ENCODE assay signal across 8 cellular contexts in the genomic region with DNA sequence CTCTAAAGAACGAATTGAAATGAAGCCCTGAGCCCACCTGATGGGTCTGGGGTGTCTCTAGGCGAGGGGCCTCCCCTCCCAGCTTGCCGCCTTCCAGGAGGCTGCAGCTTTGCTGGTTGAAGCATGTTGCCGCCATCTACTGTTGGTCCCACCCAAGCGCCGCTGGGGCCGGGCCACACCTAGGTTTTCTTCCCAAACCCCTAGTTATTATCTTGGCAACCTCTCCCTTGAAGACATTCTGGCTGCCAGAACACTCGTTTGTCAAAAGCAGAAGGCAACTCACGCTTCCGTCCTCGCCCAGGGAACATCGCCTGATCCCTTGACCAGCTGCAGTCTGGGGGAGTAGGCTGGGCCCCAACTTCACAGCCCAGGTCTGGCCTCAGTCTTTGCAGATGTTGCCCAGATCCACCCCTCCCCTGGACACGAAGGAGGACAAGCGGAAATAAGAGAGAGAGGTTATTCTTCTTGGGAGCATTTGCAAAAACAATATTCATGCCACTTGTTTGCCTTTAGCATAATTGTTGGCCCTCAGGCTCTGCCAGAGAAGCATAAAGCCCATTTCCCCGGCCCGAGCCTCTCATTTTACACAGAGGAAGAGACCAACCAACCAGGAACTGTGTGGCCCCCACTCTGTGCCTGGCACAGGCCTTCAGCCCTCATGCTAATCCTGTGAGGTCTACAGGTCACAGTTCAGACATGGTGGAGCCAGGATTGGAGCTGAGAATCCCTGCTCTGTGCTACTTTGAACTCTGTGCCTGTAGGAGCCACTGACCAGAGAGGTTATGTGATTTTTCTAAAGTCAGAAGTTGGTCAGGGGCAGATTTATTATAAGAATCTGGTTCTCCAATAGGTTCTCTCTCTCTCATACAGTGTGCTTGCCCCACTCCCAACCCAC. TPM values are rescaled to one million over a fixed set of nuclear protein-coding genes. Genes with fewer than 3 reads are reported as not detected.
A peak's percentile ranks its signal among the peaks of the same experiment; 100 is the strongest.
DNase-seq lines count a peak whose midpoint lies in the region; ATAC-seq, FAIRE-seq and TF ChIP-seq lines count a peak whose summit lies in the region.

No MANE protein-coding gene starts in this region.

- ATAC-seq in GM18517 (IDR thresholded peaks at IDR 0.05; ENCODE audit: unreplicated experiment) = no peak
- ATAC-seq in GM19455 (IDR thresholded peaks at IDR 0.05; ENCODE audit: unreplicated experiment) = no peak

- no peaks in the 10 kb centered on the region for H4K20me1 ChIP-seq in KMS-11 (ENCODE audit: insufficient read depth)
- no peaks in the 10 kb centered on the region for H4K20me1 ChIP-seq in endothelial cell of umbilical vein (replicated peaks; ENCODE audit: control insufficient read depth, extremely low read depth, insufficient read depth, low read length)
- no peaks in the 10 kb centered on the region for H4K20me1 ChIP-seq in neural progenitor cell (ENCODE audit: low read depth)

- peak; percentile 48 for TF ChIP-seq CTCF in BJ (IDR thresholded peaks at IDR 0.05; ENCODE audit: insufficient read depth, low read depth, low read length)
- 0 out of 2 replicates have a peak, but pooled peaks have one; percentile 17 for TF ChIP-seq CTCF in KMS-11 (conservative IDR thresholded peaks at IDR 0.05; ENCODE audit: low read depth, low read length)
- peak; percentile 28 to 46 for TF ChIP-seq CTCF in endothelial cell of umbilical vein (IDR thresholded peaks at IDR 0.05; ENCODE audit: extremely low read depth in 1 of 2, insufficient read depth in 1 of 2, low read depth in 1 of 2, low read length in 2 of 2)
- TF ChIP-seq CTCF in neural progenitor cell (IDR thresholded peaks at IDR 0.05) = peak; percentile 58

- no peaks in the 10 kb centered on the region for H3F3A ChIP-seq in neural progenitor cell (ENCODE audit: low read depth)

- CTCF ChIA-PET in BJ (lab: Yijun Ruan, JAX) = interaction anchor here (0.6 to 1.2 kb wide), 3 partner anchors 9 to 107 kb away, joined by 3 to 5 read pairs (median 4); partner anchors contain the start of gene GSG1
- CTCF ChIA-PET in endothelial cell of umbilical vein (lab: Charles Lee) = interaction anchor here (0.7 to 2.0 kb wide), 8 partner anchors 8 to 287 kb away, joined by 3 to 9 read pairs (median 5); no protein-coding TSS in a partner anchor

- H3K9me3 ChIP-seq in endothelial cell of umbilical vein (replicated peaks; ENCODE audit: control insufficient read depth, insufficient read depth, low read length) = no peaks in the 10 kb centered on the region
- H3K9me3 ChIP-seq in neural progenitor cell (ENCODE audit: low read depth) = no peaks in the 10 kb centered on the region

- DNase-seq in BJ (ENCODE audit: low read depth) (no peak), endothelial cell of umbilical vein (ENCODE audit: low read depth, low spot score) (peak; percentile 46), neural progenitor cell (ENCODE audit: low spot score) (peak; percentile 70), NCI-H526 treated with DMSO at 0.1 percent for 48 hours (lab: John Stamatoyannopoulos, UW) (no peak), HuH-7 (ENCODE audit: low spot score) (no peak)

- no peaks in the 10 kb centered on the region for H3K9me3 Mint-ChIP-seq in neural progenitor cell

- peaks cover 54% of the 10 kb centered on the region for H3K4me1 Mint-ChIP-seq in neural progenitor cell

- FAIRE-seq in endothelial cell of umbilical vein (lab: Jason Lieb, UNC) = no peak

- no peaks in the 10 kb centered on the region for H3K36me3 ChIP-seq in BJ (ENCODE audit: control insufficient read depth, insufficient read depth, low read length)
- no peaks in the 10 kb centered on the region for H3K36me3 ChIP-seq in KMS-11 (ENCODE audit: insufficient read depth)
- peaks cover 5% of the 10 kb centered on the region in 2 experiments for H3K36me3 ChIP-seq in endothelial cell of umbilical vein (ENCODE audit: control insufficient read depth in 2 of 2, extremely low read depth in 1 of 2, insufficient read depth in 2 of 2, low read length in 2 of 2)
- H3K36me3 ChIP-seq in neural progenitor cell = no peaks in the 10 kb centered on the region

- intact Hi-C loops in endothelial cell of umbilical vein (cut with micrococcal nuclease) = loop anchor here (5.0 kb wide), 1 partner anchor 486 kb away; the partner anchor contains the start of gene CDKN1B

- H3K79me2 ChIP-seq in KMS-11 (ENCODE audit: insufficient read depth, low read depth) (no peaks in the 10 kb centered on the region), endothelial cell of umbilical vein (ENCODE audit: control insufficient read depth, insufficient read depth, low read length) (peaks cover 91% of the 10 kb centered on the region), neural progenitor cell (ENCODE audit: low read depth) (no peaks in the 10 kb centered on the region)

- BruUV-seq in endothelial cell of umbilical vein (replicated peaks; lab: Mats Ljungman, UMichigan) = no TSS peak

- H3K9ac ChIP-seq in KMS-11 (no peak overlapping the region), endothelial cell of umbilical vein (replicated peaks; ENCODE audit: extremely low read depth, insufficient read depth, low read length) (peak overlapping the region; percentile 44), neural progenitor cell (no peak overlapping the region)

- POLR2A ChIA-PET in BJ (lab: Charles Lee) = no interaction called here
- POLR2A ChIA-PET in endothelial cell of umbilical vein (lab: Charles Lee) = interaction anchor here (1.6 kb wide), 1 partner anchor 78 kb away, joined by 3 read pairs; no protein-coding TSS in a partner anchor

- peaks cover 6% of the 10 kb centered on the region for H3K27me3 Mint-ChIP-seq in neural progenitor cell (ENCODE audit: insufficient read depth, low read depth)

- H3K27me3 ChIP-seq in BJ (ENCODE audit: control insufficient read depth, insufficient read depth, low read length) (no peaks in the 10 kb centered on the region), KMS-11 (ENCODE audit: insufficient read depth, low read depth) (no peaks in the 10 kb centered on the region), endothelial cell of umbilical vein (ENCODE audit: control insufficient read depth in 2 of 2, insufficient read depth in 2 of 2, low read length in 2 of 2) (no peaks in the 10 kb centered on the region), neural progenitor cell (peaks cover 4% of the 10 kb centered on the region)

- peak overlapping the region; percentile 33 for H3K4me3 Mint-ChIP-seq in neural progenitor cell

- no peaks in the 10 kb centered on the region for H3K4me1 ChIP-seq in KMS-11 (ENCODE audit: low read depth, poor library complexity, severe bottlenecking)
- H3K4me1 ChIP-seq in endothelial cell of umbilical vein (ENCODE audit: control insufficient read depth, extremely low read depth, insufficient read depth, low read length) = peaks cover 90% of the 10 kb centered on the region
- H3K4me1 ChIP-seq in neural progenitor cell = peaks cover 20% of the 10 kb centered on the region

- no peaks in the 10 kb centered on the region for H3K36me3 Mint-ChIP-seq in neural progenitor cell

- H3K27ac Mint-ChIP-seq in neural progenitor cell = peak overlapping the region; percentile 69

- TF ChIP-seq POLR2A in endothelial cell of umbilical vein (IDR thresholded peaks at IDR 0.05; ENCODE audit: low read depth, low read length) = no peak

- no peak overlapping the region for H3K4me3 ChIP-seq in BJ (ENCODE audit: low read depth, low read length)
- no peak overlapping the region for H3K4me3 ChIP-seq in KMS-11 (IDR thresholded peaks at IDR 0.05; ENCODE audit: insufficient read depth, low read depth, low read length)
- no peak overlapping the region for H3K4me3 ChIP-seq in endothelial cell of umbilical vein (replicated peaks in 1 of 3; ENCODE audit: insufficient read depth in 1 of 3, low read depth in 1 of 3, low read length in 3 of 3)
- no peak overlapping the region for H3K4me3 ChIP-seq in neural progenitor cell

- dilution Hi-C loops in endothelial cell of umbilical vein (cut with MboI; ENCODE audit: extremely low pct_ligation_motif_present, low sequenced_read_pairs) = no loop called here

- H3K4me2 ChIP-seq in KMS-11 = no peak overlapping the region
- peak overlapping the region; percentile 48 for H3K4me2 ChIP-seq in endothelial cell of umbilical vein (ENCODE audit: insufficient read depth, low read length)
- H3K4me2 ChIP-seq in neural progenitor cell = no peak overlapping the region

- no peaks in the 10 kb centered on the region for H3K9me1 ChIP-seq in endothelial cell of umbilical vein (replicated peaks; ENCODE audit: control insufficient read depth, extremely low read depth, insufficient read depth, low read length)

- H2AFZ ChIP-seq in KMS-11 (ENCODE audit: low read depth) = no peak overlapping the region
- H2AFZ ChIP-seq in endothelial cell of umbilical vein (ENCODE audit: low read depth, low read length) = no peak overlapping the region
- H2AFZ ChIP-seq in neural progenitor cell (replicated peaks) = peak overlapping the region; percentile 54

- H3K27ac ChIP-seq in KMS-11 (no peak overlapping the region), endothelial cell of umbilical vein (ENCODE audit: insufficient read depth, low read depth, low read length) (peak overlapping the region; percentile 97), neural progenitor cell (no peak overlapping the region)

TF ChIP-seq in endothelial cell of umbilical vein, 7 proteins besides CTCF, POLR2A, EP300 and RAD21:
- TF ChIP-seq POLR2AphosphoS5 (IDR thresholded peaks at IDR 0.05; ENCODE audit: insufficient read depth, low read depth, low read length) (peak; percentile 15), EZH2 (IDR thresholded peaks at IDR 0.05; ENCODE audit: borderline replicate concordance, low read depth, low read length, severe bottlenecking) (no peak)

RNA-seq across cellular contexts. Expression of gene EMP1, which starts 6.7 kb away (rescaled TPM):
- 228 and 258 TPM in 2 replicates for polyA plus RNA-seq in BJ (2011; rRNA removed)
- polyA minus RNA-seq in BJ (2011; rRNA and poly(A)+ RNA removed) = 157 and 239 TPM in 2 replicates
- 528 and 577 TPM in 2 replicates for total RNA-seq in endothelial cell of umbilical vein
- 265 and 376 TPM in 2 replicates for polyA plus RNA-seq in endothelial cell of umbilical vein
- polyA plus RNA-seq in endothelial cell of umbilical vein (2011; cell fraction: cytosol; rRNA removed) = 212 and 379 TPM in 2 replicates
- 215 and 228 TPM in 2 replicates for polyA plus RNA-seq in endothelial cell of umbilical vein (2011; cell fraction: nucleus; rRNA removed)
- 340 and 403 TPM in 2 replicates for polyA plus RNA-seq in endothelial cell of umbilical vein (2012)
- polyA minus RNA-seq in endothelial cell of umbilical vein = 1,048 and 1,141 TPM in 2 replicates
- polyA minus RNA-seq in endothelial cell of umbilical vein (2011; cell fraction: cytosol; rRNA and poly(A)+ RNA removed) = 17.4 TPM
- polyA minus RNA-seq in endothelial cell of umbilical vein (2011; cell fraction: nucleus; rRNA and poly(A)+ RNA removed) = 246 and 258 TPM in 2 replicates
- total RNA-seq in neural progenitor cell (ENCODE audit: low replicate concordance) = 0.43 TPM in 1 of 2 replicates, not detected in the other

Comparison
In these comparisons a context has a peak if more than half of its experiments do, and no peak if none do; other contexts are left out.
1. DNase-seq: peak in endothelial cell of umbilical vein (single experiment) and neural progenitor cell (single experiment); none in BJ (single experiment), NCI-H526 treated with DMSO at 0.1 percent for 48 hours (single experiment) and HuH-7 (single experiment).
2. RNA of gene EMP1, which starts 6.7 kb away (total RNA-seq): 528 to 577 TPM in endothelial cell of umbilical vein; 0.43 TPM in neural progenitor cell; every median in the first group is over 100 times any median in the second.
3. Peak in every context shown above with its lines, with median percentiles within 50 percentile points of each other: CTCF ChIP-seq.